17 cellular contexts compared by ENCODE assay signal in the genomic region with DNA sequence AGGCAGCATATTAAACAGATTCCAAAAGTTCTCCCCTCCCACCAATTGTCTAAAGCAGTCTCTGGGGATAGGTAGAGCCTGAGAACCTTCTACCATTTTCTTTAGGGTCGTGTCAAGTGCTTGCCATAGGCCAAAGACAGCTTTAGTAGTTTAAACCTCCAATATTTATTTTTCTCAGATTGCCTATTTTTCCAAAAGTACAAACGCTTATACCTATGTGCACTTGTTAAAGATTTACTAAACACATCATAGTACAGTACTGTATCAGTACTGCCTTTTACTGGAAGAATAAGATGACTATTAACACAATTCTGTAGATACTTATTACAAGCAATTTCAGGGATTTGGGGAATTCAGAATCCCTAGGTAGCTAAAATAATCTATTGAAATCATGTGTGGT. TPM values are rescaled to one million over a fixed set of nuclear protein-coding genes. Genes with fewer than 3 reads are reported as not detected.
A peak's percentile ranks its signal among the peaks of the same experiment; 100 is the strongest.
DNase-seq lines count a peak whose midpoint lies in the region; ATAC-seq and TF ChIP-seq lines count a peak whose summit lies in the region.
"Had no signal": no experiment of that assay in that cellular context is flagged by ENCODE, and none has a peak within 500 bp of the region (broad histone marks: within the 10 kb centered on the region; RNA-seq: fewer than 3 reads in every experiment).

No MANE protein-coding gene starts in this region.

- no peaks in the 10 kb centered on the region for H3K27me3 Mint-ChIP-seq in CD8-positive, alpha-beta T cell (ENCODE audit: low read depth)

- TF ChIP-seq CTCF in CD8-positive, alpha-beta T cell (IDR thresholded peaks at IDR 0.05): no peak
- TF ChIP-seq CTCF in HL-60 (IDR thresholded peaks at IDR 0.05; ENCODE audit: insufficient read depth, low read length) (no peak), neutrophil (IDR thresholded peaks at IDR 0.05) (no peak)

- no peaks in the 10 kb centered on the region for H3K27me3 ChIP-seq in CD8-positive, alpha-beta T cell (ENCODE audit: insufficient read depth, low read length)
- no peaks in the 10 kb centered on the region for H3K27me3 ChIP-seq in HL-60 (ENCODE audit: insufficient read depth, poor library complexity, severe bottlenecking)
- no peaks in the 10 kb centered on the region for H3K27me3 ChIP-seq in neutrophil

- peaks cover 10% of the 10 kb centered on the region for H3K36me3 ChIP-seq in CD8-positive, alpha-beta T cell (ENCODE audit: insufficient read depth, low read length)
- peaks cover 58% of the 10 kb centered on the region for H3K36me3 ChIP-seq in neutrophil

- no peak for ATAC-seq in CD8-positive, alpha-beta T cell
- ATAC-seq in left lobe of liver (peak; percentile 3), HG03342 (IDR thresholded peaks at IDR 0.05; ENCODE audit: unreplicated experiment) (no peak)
- ATAC-seq: SK-N-SH treated with all-trans-retinoic acid at 6 μM for 48 hours had no signal

- POLR2A ChIA-PET in CD8-positive, alpha-beta T cell (lab: Charles Lee): interaction anchor here (0.8 to 1.7 kb wide), 2 partner anchors 12 to 32 kb away, joined by 3 to 4 read pairs; no protein-coding TSS in a partner anchor

- CTCF ChIA-PET in CD8-positive, alpha-beta T cell (lab: Charles Lee): no interaction called here

- no peak overlapping the region for H3K4me3 Mint-ChIP-seq in CD8-positive, alpha-beta T cell
- H3K4me3 Mint-ChIP-seq: H9 had no signal

- no peak overlapping the region for H3K4me3 ChIP-seq in CD8-positive, alpha-beta T cell (ENCODE audit: low read depth, low read length)
- no peak overlapping the region for H3K4me3 ChIP-seq in HL-60 (replicated peaks; ENCODE audit: insufficient read depth, low read length)
- H3K4me3 ChIP-seq in neutrophil (ENCODE audit: low read depth in 1 of 2, low read length in 1 of 2): no peak overlapping the region

- intact Hi-C loops in CD8-positive, alpha-beta T cell (cut with DNase I, micrococcal nuclease): no loop called here

- peaks cover 67% of the 10 kb centered on the region for H3K36me3 Mint-ChIP-seq in CD8-positive, alpha-beta T cell

- peaks cover 5% of the 10 kb centered on the region for H3K4me1 ChIP-seq in CD8-positive, alpha-beta T cell (ENCODE audit: insufficient read depth, low read length)
- H3K4me1 ChIP-seq in neutrophil (ENCODE audit: control insufficient read depth in 1 of 2, insufficient read depth in 1 of 2, low read depth in 1 of 2, low read length in 1 of 2): peaks cover 32 to 39% of the 10 kb centered on the region in 2 experiments

- H3K9me3 Mint-ChIP-seq in CD8-positive, alpha-beta T cell: no peaks in the 10 kb centered on the region
- H3K9me3 Mint-ChIP-seq: H9 had no signal

- peak overlapping the region; percentile 63 for H3K27ac Mint-ChIP-seq in CD8-positive, alpha-beta T cell

- no peak for DNase-seq in CD8-positive, alpha-beta T cell
- no peak for DNase-seq in HL-60 (ENCODE audit: low read depth in 1 of 2, low spot score in 1 of 2)
- no peak for DNase-seq in left lobe of liver (ENCODE audit: low spot score)
- no peak for DNase-seq in HuH-7 (ENCODE audit: low spot score)
- no peak for DNase-seq in activated gamma-delta T cell (lab: John Stamatoyannopoulos, UW)
- DNase-seq: C1 segment of cervical spinal cord, DMS79 treated with DMSO at 0.1 percent for 48 hours, H9, NCI-H1105, NCI-H2081 treated with DMSO at 0.1 percent for 48 hours, NCI-H510A, NCI-H774, OCI-M1, SHP77 treated with DMSO at 0.1 percent for 48 hours had no signal

- H3K27ac ChIP-seq in CD8-positive, alpha-beta T cell (ENCODE audit: low read depth, low read length): no peak overlapping the region
- H3K27ac ChIP-seq in HL-60 (replicated peaks) (peak overlapping the region; percentile 49), neutrophil (peak overlapping the region; percentile 83)

- H3K4me1 Mint-ChIP-seq in CD8-positive, alpha-beta T cell (ENCODE audit: low read depth): peaks cover 20% of the 10 kb centered on the region

- H3K9me3 ChIP-seq in CD8-positive, alpha-beta T cell (ENCODE audit: low read length): no peaks in the 10 kb centered on the region
- H3K9me3 ChIP-seq in neutrophil: no peaks in the 10 kb centered on the region

RNA-seq across cellular contexts. Expression of gene AKIRIN2, which starts 29.4 kb away (rescaled TPM):
- total RNA-seq in CD8-positive, alpha-beta T cell: 10 to 100 TPM; 79.4 to 82.4 TPM
- total RNA-seq in left lobe of liver: 16.6 TPM
